In the genomic region with DNA sequence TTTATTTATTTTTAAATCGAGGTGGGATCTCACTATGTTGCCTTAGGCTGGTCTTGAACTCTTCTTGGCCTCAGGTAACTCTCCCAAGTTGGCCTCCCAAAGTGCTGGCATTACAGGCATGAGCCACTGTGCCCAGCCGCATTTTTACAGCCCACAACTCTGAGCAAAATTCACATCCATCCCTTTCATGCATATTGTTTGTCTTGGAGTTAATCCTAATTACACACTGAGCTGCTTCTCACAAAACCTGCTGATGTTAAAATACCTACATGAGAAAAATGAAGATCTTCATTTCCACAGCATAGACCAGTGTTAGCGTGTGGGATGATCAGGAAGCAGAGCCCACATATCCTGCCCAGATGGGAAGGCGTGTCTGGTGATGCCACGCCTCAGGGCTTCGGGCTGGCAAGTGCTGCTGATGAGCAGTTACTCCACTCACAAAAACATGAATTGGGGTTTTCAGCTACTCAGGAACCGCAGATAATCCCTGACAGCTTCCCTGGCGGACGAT, we compare ENCODE assay signal across 1 cellular context.
TF ChIP-seq lines count a peak whose summit lies in the region.

No MANE protein-coding gene starts in this region.

TF ChIP-seq in HEK293, 187 proteins besides CTCF, POLR2A, EP300 and RAD21 (continued from another document):
- TF ChIP-seq ZFHX2 (tag by site-specific recombination; conservative IDR thresholded peaks at IDR 0.05) (0 out of 2 replicates have a peak, but pooled peaks have one; percentile 26), YY1 (tag by site-specific recombination; IDR thresholded peaks at IDR 0.05) (no peak), ZNF561 (tag by site-specific recombination; IDR thresholded peaks at IDR 0.05; ENCODE audit: borderline replicate concordance) (no peak), GLIS1 (tag by site-specific recombination; IDR thresholded peaks at IDR 0.05) (peak; percentile 67; the same call in 1 of the 2 replicates), ZNF585B (tag by site-specific recombination; IDR thresholded peaks at IDR 0.05) (no peak), ZNF501 (tag by site-specific recombination; IDR thresholded peaks at IDR 0.05) (no peak)
